ENCODE assay signal across 22 cellular contexts in the genomic region with DNA sequence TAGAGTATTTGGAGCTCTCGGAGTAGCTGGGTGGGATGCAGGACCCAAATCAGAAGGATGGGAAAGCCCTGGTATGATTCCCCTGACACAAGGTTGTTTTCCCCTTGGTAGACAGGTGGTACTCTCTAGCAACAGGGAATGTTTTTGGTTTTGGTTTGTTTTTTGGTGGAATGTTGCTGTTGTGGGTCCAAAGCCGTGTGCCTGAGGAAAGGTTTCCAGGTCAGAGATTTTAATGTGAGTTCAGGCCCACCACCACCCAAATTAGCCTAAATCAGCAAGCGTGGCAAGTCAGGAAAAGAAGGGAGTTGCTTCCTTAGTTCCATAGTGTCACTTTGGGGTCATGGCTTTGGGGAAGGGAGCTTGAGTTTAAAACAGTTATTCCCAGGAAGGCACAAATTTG.
A peak's percentile ranks its signal among the peaks of the same experiment; 100 is the strongest.
DNase-seq lines count a peak whose midpoint lies in the region; ATAC-seq and TF ChIP-seq lines count a peak whose summit lies in the region.
"Had no signal": no experiment of that assay in that cellular context is flagged by ENCODE, and none has a peak within 500 bp of the region (broad histone marks: within the 10 kb centered on the region; RNA-seq: fewer than 3 reads in every experiment).

No MANE protein-coding gene starts in this region.

- no peaks in the 10 kb centered on the region for H3K79me2 ChIP-seq in SK-N-SH (ENCODE audit: insufficient read depth)

- H3K4me3 ChIP-seq in HEK293 (ENCODE audit: low read depth, low read length) (no peak overlapping the region), upper lobe of right lung (no peak overlapping the region), SK-N-SH (ENCODE audit: low read depth in 2 of 2, low read length in 1 of 2) (no peak overlapping the region)
- H3K4me3 ChIP-seq: Peyer's patch, SK-N-MC had no signal

- no peaks in the 10 kb centered on the region for H3F3A ChIP-seq in SK-N-SH (replicated peaks; ENCODE audit: insufficient read depth)

- H2AFZ ChIP-seq in SK-N-SH (ENCODE audit: low read depth), result no peak overlapping the region

- H4K20me1 ChIP-seq in SK-N-SH (ENCODE audit: insufficient read depth), result no peaks in the 10 kb centered on the region

- 78% methylated on average over 3 of the region's 3 CpGs for WGBS in SK-N-SH (ENCODE audit: low lambda C conversion rate)

- H3K4me3 Mint-ChIP-seq in natural killer cell treated with Interleukin-12 subunit alpha and Interleukin-12 subunit beta and Interleukin-15 and Interleukin-18, amount 100 ng/mL, for 72 hours, result no peak overlapping the region
- no peak overlapping the region for H3K4me3 Mint-ChIP-seq in natural killer cell
- H3K4me3 Mint-ChIP-seq: B cell; CD8-positive, alpha-beta memory T cell had no signal

- CTCF ChIA-PET in HEK293 (lab: Yijun Ruan, JAX) (interaction anchor here (1.0 to 1.1 kb wide), 2 partner anchors 13 to 82 kb away, joined by 3 to 8 read pairs; no protein-coding TSS in a partner anchor), SK-N-SH (lab: Yijun Ruan, JAX) (interaction anchor here (1.0 to 1.4 kb wide), 3 partner anchors 17 to 77 kb away, joined by 3 to 4 read pairs (median 4); no protein-coding TSS in a partner anchor)

- H3K9me3 ChIP-seq in HEK293 (ENCODE audit: control insufficient read depth, insufficient read depth, low read depth, low read length), result no peaks in the 10 kb centered on the region
- H3K9me3 ChIP-seq in upper lobe of right lung, result no peaks in the 10 kb centered on the region
- no peaks in the 10 kb centered on the region for H3K9me3 ChIP-seq in SK-N-SH
- H3K9me3 ChIP-seq: Peyer's patch had no signal

- H3K9me2 ChIP-seq in SK-N-SH, result no peaks in the 10 kb centered on the region

- no peak for TF ChIP-seq CTCF in natural killer cell (IDR thresholded peaks at IDR 0.05)
- no peak for TF ChIP-seq CTCF in HEK293 (tag by site-specific recombination; IDR thresholded peaks at IDR 0.05)
- TF ChIP-seq CTCF in upper lobe of right lung (IDR thresholded peaks at IDR 0.05), result no peak
- TF ChIP-seq CTCF in SK-N-SH (IDR thresholded peaks at IDR 0.05), result no peak

- H3K27ac Mint-ChIP-seq in natural killer cell treated with Interleukin-12 subunit alpha and Interleukin-12 subunit beta and Interleukin-15 and Interleukin-18, amount 100 ng/mL, for 72 hours, result peak overlapping the region; percentile 30 to 34
- H3K27ac Mint-ChIP-seq in natural killer cell, result peak overlapping the region in 1 of 2 donors; percentile 59
- H3K27ac Mint-ChIP-seq: B cell had no signal

- no peak overlapping the region for H3K27ac ChIP-seq in HEK293 (ENCODE audit: extremely low read depth, low read depth, low read length)
- H3K27ac ChIP-seq in upper lobe of right lung, result no peak overlapping the region
- H3K27ac ChIP-seq in SK-N-SH (ENCODE audit: low read depth in 2 of 2, low read length in 1 of 2), result no peak overlapping the region
- H3K27ac ChIP-seq: C4-2B, Peyer's patch, SK-N-MC had no signal

- peaks cover 5% of the 10 kb centered on the region for H3K36me3 Mint-ChIP-seq in natural killer cell treated with Interleukin-12 subunit alpha and Interleukin-12 subunit beta and Interleukin-15 and Interleukin-18, amount 100 ng/mL, for 72 hours
- H3K36me3 Mint-ChIP-seq in natural killer cell, result peaks cover 9% of the 10 kb centered on the region

- no peaks in the 10 kb centered on the region for H3K27me3 ChIP-seq in upper lobe of right lung
- no peaks in the 10 kb centered on the region for H3K27me3 ChIP-seq in SK-N-SH (ENCODE audit: insufficient read depth)
- H3K27me3 ChIP-seq: Peyer's patch had no signal

- DNase-seq in natural killer cell treated with Interleukin-12 subunit alpha and Interleukin-12 subunit beta and Interleukin-15 and Interleukin-18, amount 100 ng/mL, for 72 hours (ENCODE audit: low spot score), result no peak
- DNase-seq in natural killer cell (no peak), left kidney (ENCODE audit: low read depth, low spot score) (peak; percentile 50), upper lobe of right lung (no peak), left colon (no peak), SK-N-SH (no peak)
- DNase-seq: Calu3; CD8-positive, alpha-beta memory T cell; DMS153; DND-41; Karpas-422; NCI-H1092; NCI-H1417 treated with DMSO at 0.1 percent for 48 hours; NCI-H1694 treated with DMSO at 0.1 percent for 48 hours; NCI-H2081; NCI-H2227 treated with DMSO at 0.1 percent for 48 hours; Peyer's patch; SIG-M5 had no signal

- peaks cover 24 to 36% of the 10 kb centered on the region in 2 donors for H3K4me1 Mint-ChIP-seq in natural killer cell treated with Interleukin-12 subunit alpha and Interleukin-12 subunit beta and Interleukin-15 and Interleukin-18, amount 100 ng/mL, for 72 hours (ENCODE audit: low read depth in 2 of 2)
- peaks cover 20 to 29% of the 10 kb centered on the region in 2 donors for H3K4me1 Mint-ChIP-seq in natural killer cell
- H3K4me1 Mint-ChIP-seq: B cell had no signal

- POLR2A ChIA-PET in HEK293 (lab: Yijun Ruan, JAX) (no interaction called here), SK-N-SH (lab: Yijun Ruan, JAX) (no interaction called here)

- ATAC-seq in natural killer cell treated with Interleukin-12 subunit alpha and Interleukin-12 subunit beta and Interleukin-15 and Interleukin-18, amount 100 ng/mL, for 72 hours, result no peak
- ATAC-seq in natural killer cell (no peak), upper lobe of right lung (peak; percentile 18), left colon (no peak)

- intact Hi-C loops in natural killer cell (cut with micrococcal nuclease) (no loop called here), upper lobe of right lung (cut with DNase I) (no loop called here), left colon (cut with DNase I, micrococcal nuclease) (no loop called here)

- no peak for TF ChIP-seq RAD21 in SK-N-SH (IDR thresholded peaks at IDR 0.05; ENCODE audit: low read length)

- H3K27me3 Mint-ChIP-seq in natural killer cell treated with Interleukin-12 subunit alpha and Interleukin-12 subunit beta and Interleukin-15 and Interleukin-18, amount 100 ng/mL, for 72 hours, result no peaks in the 10 kb centered on the region
- H3K27me3 Mint-ChIP-seq in natural killer cell (ENCODE audit: low read depth in 2 of 2), result no peaks in the 10 kb centered on the region
- H3K27me3 Mint-ChIP-seq: CD8-positive, alpha-beta memory T cell had no signal

- peaks cover 8% of the 10 kb centered on the region; the same call in 1 of the 2 replicates for H3K4me1 ChIP-seq in HEK293 (ENCODE audit: control insufficient read depth, insufficient read depth, low read length)
- no peaks in the 10 kb centered on the region for H3K4me1 ChIP-seq in upper lobe of right lung
- H3K4me1 ChIP-seq in SK-N-SH (ENCODE audit: control insufficient read depth in 1 of 2, insufficient read depth in 2 of 2, low read depth in 1 of 2, low read length in 1 of 2), result no peaks in the 10 kb centered on the region
- H3K4me1 ChIP-seq: Peyer's patch had no signal

- no peak for TF ChIP-seq EP300 in SK-N-SH (IDR thresholded peaks at IDR 0.05; ENCODE audit: borderline replicate concordance in 1 of 2, low read depth in 1 of 2, low read length in 1 of 2)

- no peaks in the 10 kb centered on the region for H3K36me3 ChIP-seq in HEK293 (ENCODE audit: control insufficient read depth in 2 of 2, insufficient read depth in 1 of 2, low read length in 2 of 2)
- no peaks in the 10 kb centered on the region for H3K36me3 ChIP-seq in upper lobe of right lung
- peaks cover 0 to 4% of the 10 kb centered on the region in 2 experiments for H3K36me3 ChIP-seq in SK-N-SH (replicated peaks in 1 of 2; ENCODE audit: control insufficient read depth in 1 of 2, insufficient read depth in 2 of 2, low read length in 1 of 2)

- H3K9me3 Mint-ChIP-seq in natural killer cell treated with Interleukin-12 subunit alpha and Interleukin-12 subunit beta and Interleukin-15 and Interleukin-18, amount 100 ng/mL, for 72 hours, result no peaks in the 10 kb centered on the region
- no peaks in the 10 kb centered on the region for H3K9me3 Mint-ChIP-seq in natural killer cell
- H3K9me3 Mint-ChIP-seq: CD8-positive, alpha-beta memory T cell had no signal

- no peak overlapping the region for H3K9ac ChIP-seq in SK-N-SH

- no peak overlapping the region for H3K4me2 ChIP-seq in SK-N-SH

TF ChIP-seq in HEK293, 187 proteins besides CTCF, POLR2A, EP300 and RAD21:
- TF ChIP-seq SCRT2 (tag by site-specific recombination; IDR thresholded peaks at IDR 0.05) (peak; percentile 64; the same call in 1 of the 2 replicates), MYNN (tag by site-specific recombination; IDR thresholded peaks at IDR 0.05; ENCODE audit: borderline replicate concordance) (no peak)

TF ChIP-seq in SK-N-SH, 30 proteins besides CTCF, POLR2A, EP300 and RAD21 (continues in another document):
- TF ChIP-seq RCOR1 (IDR thresholded peaks at IDR 0.05; ENCODE audit: low read length) (no peak), MXI1 (IDR thresholded peaks at IDR 0.05; ENCODE audit: low read depth, low read length) (no peak), PBX3 (IDR thresholded peaks at IDR 0.05) (no peak), YY1 (IDR thresholded peaks at IDR 0.05; ENCODE audit: low read depth) (no peak), MEF2A (IDR thresholded peaks at IDR 0.05; ENCODE audit: borderline replicate concordance, low read depth) (no peak)
